ENCODE assay signal across 33 cellular contexts in genomic region chr4:68245594-68245993, GRCh38. TPM values are rescaled to one million over a fixed set of nuclear protein-coding genes. Genes with fewer than 3 reads are reported as not detected.
"Had no signal": no experiment of that assay in that cellular context is flagged by ENCODE, and none has a peak within 500 bp of the region (broad histone marks: within the 10 kb centered on the region; RNA-seq: fewer than 3 reads in every experiment).

Gene TMPRSS11B (minus strand): TSS chr4:68245694. CDS start chr4:68245558, 136 bp downstream.

- H3K4me1 Mint-ChIP-seq: immature natural killer cell had no signal

- H3K27me3 ChIP-seq: pancreas, sigmoid colon, spleen, suprapubic skin, tibial artery, upper lobe of right lung had no signal

- H3K4me3 Mint-ChIP-seq: immature natural killer cell; memory B cell; naive thymus-derived CD4-positive, alpha-beta T cell; natural killer cell treated with Interleukin-12 subunit alpha and Interleukin-12 subunit beta and Interleukin-15 and Interleukin-18, amount 100 ng/mL, for 72 hours; stimulated activated effector memory CD8-positive, alpha-beta T cell treated with anti-CD3 and anti-CD28 coated beads, Interleukin-12 subunit alpha, Interleukin-12 subunit beta, amount 100 ng/mL, for 72 hours; stimulated activated naive CD8-positive, alpha-beta T cell treated with anti-CD3 and anti-CD28 coated beads, Interleukin-15, Interleukin-2, amounts not matched to agents 100 ng/mL and 50 ng/mL, for 24 hours had no signal

- ATAC-seq: mucosa of descending colon; naive thymus-derived CD4-positive, alpha-beta T cell; natural killer cell treated with Interleukin-12 subunit alpha and Interleukin-12 subunit beta and Interleukin-15 and Interleukin-18, amount 100 ng/mL, for 72 hours; pancreas; right cardiac atrium; stimulated activated effector memory CD8-positive, alpha-beta T cell treated with anti-CD3 and anti-CD28 coated beads, Interleukin-12 subunit alpha, Interleukin-12 subunit beta, amount 100 ng/mL, for 72 hours; upper lobe of right lung had no signal

- H3K27ac Mint-ChIP-seq: immature natural killer cell; memory B cell; naive thymus-derived CD4-positive, alpha-beta T cell; natural killer cell treated with Interleukin-12 subunit alpha and Interleukin-12 subunit beta and Interleukin-15 and Interleukin-18, amount 100 ng/mL, for 72 hours; stimulated activated effector memory CD8-positive, alpha-beta T cell treated with anti-CD3 and anti-CD28 coated beads, Interleukin-12 subunit alpha, Interleukin-12 subunit beta, amount 100 ng/mL, for 72 hours; stimulated activated naive CD8-positive, alpha-beta T cell treated with anti-CD3 and anti-CD28 coated beads, Interleukin-15, Interleukin-2, amounts not matched to agents 100 ng/mL and 50 ng/mL, for 24 hours had no signal

- H3K4me1 ChIP-seq: left ventricle myocardium inferior, pancreas, prostate gland, sigmoid colon, spleen, suprapubic skin, tibial artery, upper lobe of right lung had no signal

- H3K36me3 Mint-ChIP-seq: immature natural killer cell, memory B cell had no signal

- H3K4me3 ChIP-seq: left ventricle myocardium inferior, mucosa of descending colon, pancreas, prostate gland, sigmoid colon, spleen, suprapubic skin, thoracic aorta, tibial artery, upper lobe of right lung had no signal

- H3K9me3 ChIP-seq: left ventricle myocardium inferior, mucosa of descending colon, pancreas, prostate gland, sigmoid colon, spleen, suprapubic skin, thoracic aorta, tibial artery, upper lobe of right lung had no signal

- H3K9me3 Mint-ChIP-seq: immature natural killer cell; memory B cell; natural killer cell treated with Interleukin-12 subunit alpha and Interleukin-12 subunit beta and Interleukin-15 and Interleukin-18, amount 100 ng/mL, for 72 hours; stimulated activated effector memory CD8-positive, alpha-beta T cell treated with anti-CD3 and anti-CD28 coated beads, Interleukin-12 subunit alpha, Interleukin-12 subunit beta, amount 100 ng/mL, for 72 hours had no signal

- DNase-seq: hypothalamus; immature natural killer cell; left ventricle myocardium inferior; midbrain; mucosa of descending colon; naive thymus-derived CD4-positive, alpha-beta T cell; nucleus accumbens; pancreas; posterior cingulate gyrus; retina; right cardiac atrium; sigmoid colon; small intestine; spleen; stimulated activated CD4-positive, alpha-beta T cell treated with anti-CD3 and anti-CD28 coated beads, Interleukin-4, amount 100 ng/mL, for 24 hours; stimulated activated naive CD4-positive, alpha-beta T cell; tibial artery; trophoblast cell; upper lobe of right lung had no signal

- H3K27ac ChIP-seq: left ventricle myocardium inferior, pancreas, prostate gland, sigmoid colon, spleen, suprapubic skin, thoracic aorta, tibial artery, upper lobe of right lung had no signal

- H3K36me3 ChIP-seq: left ventricle myocardium inferior, pancreas, prostate gland, sigmoid colon, spleen, suprapubic skin, thoracic aorta, tibial artery, upper lobe of right lung had no signal

RNA-seq across cellular contexts. Expression of gene TMPRSS11B, which starts in this region (rescaled TPM):
- total RNA-seq: kidney epithelial cell; left ventricle myocardium inferior; lower leg skin; lung microvascular endothelial cell; mesenteric fat pad; mucosa of descending colon; myocyte; naive thymus-derived CD4-positive, alpha-beta T cell; natural killer cell treated with Interleukin-12 subunit alpha and Interleukin-12 subunit beta and Interleukin-15 and Interleukin-18, amount 100 ng/mL, for 72 hours; osteoblast; pancreas; prostate gland; right cardiac atrium; sigmoid colon; spleen; subcutaneous adipose tissue; suprapubic skin; thoracic aorta; upper lobe of right lung had no signal
